24 cellular contexts compared by ENCODE assay signal in genomic region chr1:147497826-147498225, GRCh38.
"Had no signal": no experiment of that assay in that cellular context is flagged by ENCODE, and none has a peak within 500 bp of the region (broad histone marks: within the 10 kb centered on the region; RNA-seq: fewer than 3 reads in every experiment).

No MANE protein-coding gene starts in this region.

- H3K9me3 Mint-ChIP-seq: IgD-negative memory B cell had no signal

- H3K9ac ChIP-seq: KMS-11 had no signal

- ATAC-seq: K562, Panc1, PC-3, SK-N-SH treated with all-trans-retinoic acid at 6 μM for 48 hours had no signal

- H3K4me3 Mint-ChIP-seq: IgD-negative memory B cell had no signal

- H3K4me2 ChIP-seq: KMS-11 had no signal

- H3K36me3 Mint-ChIP-seq: IgD-negative memory B cell had no signal

- DNase-seq: Kasumi-1, MV-4-11, NCI-H1048, NCI-H1105, NCI-H1417, NCI-H1436 treated with DMSO at 0.1 percent for 48 hours, NCI-H1694, NCI-H187 treated with DMSO at 0.1 percent for 48 hours, NCI-H2029 treated with DMSO at 0.1 percent for 48 hours, NCI-H2171 treated with DMSO at 0.1 percent for 48 hours, NCI-H345, NCI-H446 treated with DMSO at 0.1 percent for 48 hours, NCI-H510A treated with DMSO at 0.1 percent for 48 hours, NCI-H526, PC-3, SHP77, T-helper 1 cell had no signal

- H3K27ac ChIP-seq: HL-60, KMS-11, RWPE1 had no signal

- H3K4me3 ChIP-seq: K562 had no signal
